Comparison of ENCODE assay signal across 10 cellular contexts in genomic region chr16:4679854-4680636, GRCh38. TPM values are rescaled to one million over a fixed set of nuclear protein-coding genes. Genes with fewer than 3 reads are reported as not detected.
A peak's percentile ranks its signal among the peaks of the same experiment; 100 is the strongest.
DNase-seq lines count a peak whose midpoint lies in the region; ATAC-seq and TF ChIP-seq lines count a peak whose summit lies in the region.
"Had no signal": no experiment of that assay in that cellular context is flagged by ENCODE, and none has a peak within 500 bp of the region (broad histone marks: within the 10 kb centered on the region; RNA-seq: fewer than 3 reads in every experiment).

No MANE protein-coding gene starts in this region.

- no peak for TF ChIP-seq CTCF in colonic mucosa (IDR thresholded peaks at IDR 0.05)

- H3K36me3 ChIP-seq in colonic mucosa, result peaks cover 9% of the 10 kb centered on the region

- H3K9me3 ChIP-seq in colonic mucosa, result no peaks in the 10 kb centered on the region
- H3K9me3 ChIP-seq in mononuclear cell (ENCODE audit: low read depth, low read length), result no peaks in the 10 kb centered on the region

- ATAC-seq in activated T-cell treated with anti-CD3 and anti-CD28 coated beads, Interleukin-2, amount 50 U/mL, for 72 hours (replicated peaks in 1 of 2), result no peak
- no peak for ATAC-seq in GM19324 (IDR thresholded peaks at IDR 0.05; ENCODE audit: low FRiP score, unreplicated experiment)
- no peak for ATAC-seq in HG03097 (IDR thresholded peaks at IDR 0.05; ENCODE audit: low FRiP score, unreplicated experiment)

- H3K9me3 Mint-ChIP-seq in activated T-cell treated with anti-CD3 and anti-CD28 coated beads, Interleukin-2, amount 50 U/mL, for 24 hours, result no peaks in the 10 kb centered on the region
- H3K9me3 Mint-ChIP-seq in activated T-cell treated with anti-CD3 and anti-CD28 coated beads, Interleukin-2, amount 50 U/mL, for 72 hours, result no peaks in the 10 kb centered on the region
- H3K9me3 Mint-ChIP-seq: brain had no signal

- no peak for DNase-seq in activated T-cell treated with anti-CD3 and anti-CD28 coated beads, Interleukin-2, amount 50 U/mL, for 24 hours
- DNase-seq in activated T-cell treated with anti-CD3 and anti-CD28 coated beads, Interleukin-2, amount 50 U/mL, for 72 hours, result no peak
- DNase-seq in colonic mucosa (peak; percentile 81), ureter (ENCODE audit: low spot score) (peak; percentile 89), NCI-H128 (lab: John Stamatoyannopoulos, UW; ENCODE audit: unreplicated experiment) (no peak)
- DNase-seq: NCI-H510A had no signal

- intact Hi-C loops in colonic mucosa (cut with DNase I), result no loop called here

- peak overlapping the region; percentile 71 for H3K27ac Mint-ChIP-seq in activated T-cell treated with anti-CD3 and anti-CD28 coated beads, Interleukin-2, amount 50 U/mL, for 24 hours
- H3K27ac Mint-ChIP-seq in activated T-cell treated with anti-CD3 and anti-CD28 coated beads, Interleukin-2, amount 50 U/mL, for 72 hours, result no peak overlapping the region

- H3K27me3 ChIP-seq in colonic mucosa (no peaks in the 10 kb centered on the region), mononuclear cell (ENCODE audit: insufficient read depth, low read length) (no peaks in the 10 kb centered on the region)

- H3K4me1 Mint-ChIP-seq in activated T-cell treated with anti-CD3 and anti-CD28 coated beads, Interleukin-2, amount 50 U/mL, for 24 hours (ENCODE audit: low read depth), result peaks cover 37% of the 10 kb centered on the region
- peaks cover 40% of the 10 kb centered on the region for H3K4me1 Mint-ChIP-seq in activated T-cell treated with anti-CD3 and anti-CD28 coated beads, Interleukin-2, amount 50 U/mL, for 72 hours (ENCODE audit: low read depth)
- H3K4me1 Mint-ChIP-seq: brain had no signal

- H3K36me3 Mint-ChIP-seq in activated T-cell treated with anti-CD3 and anti-CD28 coated beads, Interleukin-2, amount 50 U/mL, for 24 hours (ENCODE audit: low read depth), result peaks cover 69% of the 10 kb centered on the region
- H3K36me3 Mint-ChIP-seq in activated T-cell treated with anti-CD3 and anti-CD28 coated beads, Interleukin-2, amount 50 U/mL, for 72 hours (ENCODE audit: insufficient read depth in 2 of 2), result peaks cover 5 to 7% of the 10 kb centered on the region in 2 donors

- H3K9ac ChIP-seq in colonic mucosa (ENCODE audit: low read depth in 2 of 2, low read length in 2 of 2), result peak overlapping the region; percentile 70 to 94

- peak overlapping the region; percentile 95 for H3K27ac ChIP-seq in colonic mucosa

- H3K4me3 ChIP-seq in colonic mucosa, result peak overlapping the region; percentile 21
- H3K4me3 ChIP-seq in mononuclear cell (ENCODE audit: low read length), result peak overlapping the region; percentile 29

- peaks cover 6% of the 10 kb centered on the region for H3K4me1 ChIP-seq in colonic mucosa
- H3K4me1 ChIP-seq in mononuclear cell (ENCODE audit: insufficient read depth, low read length), result peaks cover 63% of the 10 kb centered on the region

- H3K27me3 Mint-ChIP-seq in activated T-cell treated with anti-CD3 and anti-CD28 coated beads, Interleukin-2, amount 50 U/mL, for 24 hours, result no peaks in the 10 kb centered on the region
- H3K27me3 Mint-ChIP-seq in activated T-cell treated with anti-CD3 and anti-CD28 coated beads, Interleukin-2, amount 50 U/mL, for 72 hours (ENCODE audit: low read depth), result no peaks in the 10 kb centered on the region
- H3K27me3 Mint-ChIP-seq: brain had no signal

- H3K4me3 Mint-ChIP-seq in activated T-cell treated with anti-CD3 and anti-CD28 coated beads, Interleukin-2, amount 50 U/mL, for 24 hours, result no peak overlapping the region
- peak overlapping the region in 1 of 2 donors; percentile 29 for H3K4me3 Mint-ChIP-seq in activated T-cell treated with anti-CD3 and anti-CD28 coated beads, Interleukin-2, amount 50 U/mL, for 72 hours
- H3K4me3 Mint-ChIP-seq: brain had no signal

RNA-seq across cellular contexts. Expression of gene NUDT16L1, which starts 13.3 kb away (rescaled TPM):
- 10 to 100 TPM; 22.8 to 28.0 TPM for total RNA-seq in activated T-cell treated with anti-CD3 and anti-CD28 coated beads, Interleukin-2, amount 50 U/mL, for 72 hours
- total RNA-seq in colonic mucosa (10 to 100 TPM; 50.7 to 80.1 TPM), mononuclear cell (28.0 TPM), ureter (33.1 TPM)

RNA-seq across cellular contexts. Expression of gene ANKS3, which starts 54.0 kb away (rescaled TPM):
- 10 to 100 TPM; 18.0 to 20.6 TPM for total RNA-seq in activated T-cell treated with anti-CD3 and anti-CD28 coated beads, Interleukin-2, amount 50 U/mL, for 72 hours
- 10 to 100 TPM; 10.1 to 23.2 TPM for total RNA-seq in colonic mucosa
- 3.8 TPM for total RNA-seq in mononuclear cell
- 35.3 TPM for total RNA-seq in ureter

RNA-seq across cellular contexts. Expression of gene DNAAF8, which starts 54.3 kb away (rescaled TPM):
- total RNA-seq in activated T-cell treated with anti-CD3 and anti-CD28 coated beads, Interleukin-2, amount 50 U/mL, for 72 hours, result under 1 TPM in 1 of 2 donors, not detected in 1; 0.48 TPM
- total RNA-seq in colonic mucosa (under 1 TPM; 0.61 to 0.69 TPM), mononuclear cell (not detected), ureter (0.91 TPM)

RNA-seq across cellular contexts. Expression of gene MGRN1, which starts 55.4 kb away (rescaled TPM):
- 100 to 1,000 TPM; 107 to 116 TPM for total RNA-seq in activated T-cell treated with anti-CD3 and anti-CD28 coated beads, Interleukin-2, amount 50 U/mL, for 72 hours
- total RNA-seq in colonic mucosa (10 to 100 TPM; 75.2 to 79.3 TPM), mononuclear cell (40.8 TPM), ureter (104 TPM)

Comparison
In these comparisons a context has a peak if more than half of its experiments do, and no peak if none do; other contexts are left out.
1. DNase-seq: peak in colonic mucosa (single experiment) and ureter (single experiment); none in activated T-cell treated with anti-CD3 and anti-CD28 coated beads, Interleukin-2, amount 50 U/mL, for 24 hours (single experiment), activated T-cell treated with anti-CD3 and anti-CD28 coated beads, Interleukin-2, amount 50 U/mL, for 72 hours (0 of 2) and NCI-H128 (single experiment).